In genomic region chr9:130186839-130187522, GRCh38 we compare ENCODE assay signal across 1 cellular context.
TF ChIP-seq lines count a peak whose summit lies in the region.

No MANE protein-coding gene starts in this region.

TF ChIP-seq in HepG2, 621 proteins besides CTCF, POLR2A, EP300 and RAD21 (continued from another document and continues in another):
- TF ChIP-seq ZNF646 (CRISPR knock-in tag; IDR thresholded peaks at IDR 0.05) (no peak), ZNF282 (IDR thresholded peaks at IDR 0.05; ENCODE audit: partially characterized antibody) (no peak), ZEB1 (IDR thresholded peaks at IDR 0.05; ENCODE audit: insufficient replicate concordance, low read depth) (peak; percentile 28), GABPB1 (CRISPR knock-in tag; IDR thresholded peaks at IDR 0.05) (no peak; the same call in 1 of the 2 replicates), ZNF672 (CRISPR knock-in tag; IDR thresholded peaks at IDR 0.05) (no peak), SRSF4 (IDR thresholded peaks at IDR 0.05; ENCODE audit: low read depth, low read length, poor library complexity, severe bottlenecking) (no peak), NKX3-1 (CRISPR knock-in tag; IDR thresholded peaks at IDR 0.05) (no peak), MBD4 (IDR thresholded peaks at IDR 0.05; ENCODE audit: borderline replicate concordance, low read length) (no peak), JARID2 (CRISPR knock-in tag; IDR thresholded peaks at IDR 0.05; ENCODE audit: insufficient replicate concordance) (no peak), ZBTB2 (CRISPR knock-in tag; IDR thresholded peaks at IDR 0.05; ENCODE audit: low read depth) (no peak), SMARCC2 (IDR thresholded peaks at IDR 0.05) (no peak), SETDB1 (CRISPR knock-in tag; IDR thresholded peaks at IDR 0.05; ENCODE audit: borderline replicate concordance) (no peak), SIN3A (IDR thresholded peaks at IDR 0.05; ENCODE audit: borderline replicate concordance, low read depth, low read length) (no peak), PRPF4 (IDR thresholded peaks at IDR 0.05; ENCODE audit: low read depth, low read length, poor library complexity, severe bottlenecking) (no peak), MLX (CRISPR knock-in tag; IDR thresholded peaks at IDR 0.05) (no peak), ZNF737 (CRISPR knock-in tag; IDR thresholded peaks at IDR 0.05; ENCODE audit: borderline replicate concordance) (no peak), ZNF263 (CRISPR knock-in tag; IDR thresholded peaks at IDR 0.05) (peak; percentile 71), PBX3 (CRISPR knock-in tag; IDR thresholded peaks at IDR 0.05; ENCODE audit: borderline replicate concordance) (no peak), KLF15 (CRISPR knock-in tag; IDR thresholded peaks at IDR 0.05; ENCODE audit: borderline replicate concordance) (no peak), SNAI1 (CRISPR knock-in tag; IDR thresholded peaks at IDR 0.05; ENCODE audit: borderline replicate concordance) (no peak), ELF4 (CRISPR knock-in tag; IDR thresholded peaks at IDR 0.05; ENCODE audit: borderline replicate concordance) (no peak), ZSCAN12 (CRISPR knock-in tag; IDR thresholded peaks at IDR 0.05) (no peak), ZBTB34 (CRISPR knock-in tag; IDR thresholded peaks at IDR 0.05) (no peak), CEBPB (IDR thresholded peaks at IDR 0.05; ENCODE audit: borderline replicate concordance, low read depth, low read length) (no peak), CSRNP2 (CRISPR knock-in tag; conservative IDR thresholded peaks at IDR 0.05; ENCODE audit: low read depth) (no peak), RXRA (CRISPR knock-in tag; IDR thresholded peaks at IDR 0.05) (0 out of 2 replicates have a peak, but pooled peaks have one; percentile 44), ZFAT (CRISPR knock-in tag; conservative IDR thresholded peaks at IDR 0.05) (no peak), ZNF773 (CRISPR knock-in tag; IDR thresholded peaks at IDR 0.05; ENCODE audit: borderline replicate concordance) (no peak), SYNCRIP (IDR thresholded peaks at IDR 0.05; ENCODE audit: insufficient read depth, low read depth, low read length) (no peak), ZNF468 (CRISPR knock-in tag; IDR thresholded peaks at IDR 0.05) (no peak), ZNF550 (CRISPR knock-in tag; IDR thresholded peaks at IDR 0.05; ENCODE audit: borderline replicate concordance) (no peak), PHF5A (CRISPR knock-in tag; IDR thresholded peaks at IDR 0.05; ENCODE audit: low read depth, unreplicated experiment) (no peak), ZNF574 (CRISPR knock-in tag; IDR thresholded peaks at IDR 0.05) (no peak), BHLHE40 (IDR thresholded peaks at IDR 0.05; ENCODE audit: low read length) (no peak), NFRKB (IDR thresholded peaks at IDR 0.05) (no peak)
- TF ChIP-seq, protein P1, sequence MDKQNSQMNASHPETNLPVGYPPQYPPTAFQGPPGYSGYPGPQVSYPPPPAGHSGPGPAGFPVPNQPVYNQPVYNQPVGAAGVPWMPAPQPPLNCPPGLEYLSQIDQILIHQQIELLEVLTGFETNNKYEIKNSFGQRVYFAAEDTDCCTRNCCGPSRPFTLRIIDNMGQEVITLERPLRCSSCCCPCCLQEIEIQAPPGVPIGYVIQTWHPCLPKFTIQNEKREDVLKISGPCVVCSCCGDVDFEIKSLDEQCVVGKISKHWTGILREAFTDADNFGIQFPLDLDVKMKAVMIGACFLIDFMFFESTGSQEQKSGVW (CRISPR knock-in tag; IDR thresholded peaks at IDR 0.05; ENCODE audit: borderline replicate concordance): no peak
- TF ChIP-seq, protein P2, sequence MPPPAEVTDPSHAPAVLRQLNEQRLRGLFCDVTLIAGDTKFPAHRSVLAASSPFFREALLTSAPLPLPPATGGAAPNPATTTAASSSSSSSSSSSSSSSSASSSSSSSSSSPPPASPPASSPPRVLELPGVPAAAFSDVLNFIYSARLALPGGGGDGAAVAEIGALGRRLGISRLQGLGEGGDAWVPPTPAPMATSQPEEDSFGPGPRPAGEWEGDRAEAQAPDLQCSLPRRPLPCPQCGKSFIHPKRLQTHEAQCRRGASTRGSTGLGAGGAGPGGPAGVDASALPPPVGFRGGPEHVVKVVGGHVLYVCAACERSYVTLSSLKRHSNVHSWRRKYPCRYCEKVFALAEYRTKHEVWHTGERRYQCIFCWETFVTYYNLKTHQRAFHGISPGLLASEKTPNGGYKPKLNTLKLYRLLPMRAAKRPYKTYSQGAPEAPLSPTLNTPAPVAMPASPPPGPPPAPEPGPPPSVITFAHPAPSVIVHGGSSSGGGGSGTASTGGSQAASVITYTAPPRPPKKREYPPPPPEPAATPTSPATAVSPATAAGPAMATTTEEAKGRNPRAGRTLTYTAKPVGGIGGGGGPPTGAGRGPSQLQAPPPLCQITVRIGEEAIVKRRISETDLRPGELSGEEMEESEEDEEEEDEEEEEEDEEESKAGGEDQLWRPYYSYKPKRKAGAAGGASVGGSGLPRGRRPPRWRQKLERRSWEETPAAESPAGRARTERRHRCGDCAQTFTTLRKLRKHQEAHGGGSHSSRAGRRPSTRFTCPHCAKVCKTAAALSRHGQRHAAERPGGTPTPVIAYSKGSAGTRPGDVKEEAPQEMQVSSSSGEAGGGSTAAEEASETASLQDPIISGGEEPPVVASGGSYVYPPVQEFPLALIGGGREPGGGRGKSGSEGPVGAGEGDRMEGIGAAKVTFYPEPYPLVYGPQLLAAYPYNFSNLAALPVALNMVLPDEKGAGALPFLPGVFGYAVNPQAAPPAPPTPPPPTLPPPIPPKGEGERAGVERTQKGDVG (CRISPR knock-in tag; IDR thresholded peaks at IDR 0.05; ENCODE audit: borderline replicate concordance): no peak
- TF ChIP-seq, protein P3, sequence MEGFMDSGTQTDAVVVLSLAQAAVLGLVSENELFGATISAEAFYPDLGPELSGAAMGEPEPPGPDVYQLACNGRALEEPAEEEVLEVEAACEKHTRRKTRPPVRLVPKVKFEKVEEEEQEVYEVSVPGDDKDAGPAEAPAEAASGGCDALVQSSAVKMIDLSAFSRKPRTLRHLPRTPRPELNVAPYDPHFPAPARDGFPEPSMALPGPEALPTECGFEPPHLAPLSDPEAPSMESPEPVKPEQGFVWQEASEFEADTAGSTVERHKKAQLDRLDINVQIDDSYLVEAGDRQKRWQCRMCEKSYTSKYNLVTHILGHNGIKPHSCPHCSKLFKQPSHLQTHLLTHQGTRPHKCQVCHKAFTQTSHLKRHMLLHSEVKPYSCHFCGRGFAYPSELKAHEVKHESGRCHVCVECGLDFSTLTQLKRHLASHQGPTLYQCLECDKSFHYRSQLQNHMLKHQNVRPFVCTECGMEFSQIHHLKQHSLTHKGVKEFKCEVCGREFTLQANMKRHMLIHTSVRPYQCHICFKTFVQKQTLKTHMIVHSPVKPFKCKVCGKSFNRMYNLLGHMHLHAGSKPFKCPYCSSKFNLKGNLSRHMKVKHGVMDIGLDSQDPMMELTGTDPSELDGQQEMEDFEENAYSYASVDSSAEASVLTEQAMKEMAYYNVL (CRISPR knock-in tag; IDR thresholded peaks at IDR 0.05; ENCODE audit: borderline replicate concordance): no peak
